7 cellular contexts compared by ENCODE assay signal in the genomic region with DNA sequence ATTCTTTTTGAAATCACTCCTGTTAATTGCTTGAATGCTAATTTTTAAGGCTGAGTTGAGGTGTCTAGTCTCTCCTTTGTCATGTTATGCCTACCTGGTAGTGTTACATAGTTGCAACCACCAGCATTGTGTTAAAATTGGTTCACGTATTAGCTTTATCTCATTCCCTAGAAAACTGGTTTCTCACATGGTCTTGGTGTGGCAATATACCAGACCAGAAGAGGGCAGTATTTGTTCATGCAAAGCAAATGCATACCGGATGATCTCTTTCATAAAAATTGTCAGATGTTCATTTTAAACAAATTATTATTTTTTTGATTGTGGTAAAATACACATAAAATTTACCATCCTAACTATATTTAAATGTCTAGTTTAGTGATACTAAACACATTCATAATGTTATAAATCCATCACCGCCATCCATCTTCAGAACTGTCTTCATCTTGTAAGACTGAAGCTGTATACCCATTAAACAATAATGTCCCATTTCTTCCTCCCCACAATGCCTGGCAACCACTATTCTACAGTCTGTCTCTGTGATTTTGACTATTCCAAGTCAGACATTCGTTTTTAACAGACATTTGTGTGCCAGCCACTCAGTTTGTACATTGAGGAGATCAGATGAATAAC.
DNase-seq lines count a peak whose midpoint lies in the region; ATAC-seq, FAIRE-seq and TF ChIP-seq lines count a peak whose summit lies in the region.

No MANE protein-coding gene starts in this region.

- H2BK20ac ChIP-seq in H1 (ENCODE audit: low read length): no peak overlapping the region

- FAIRE-seq in H1 (lab: Jason Lieb, UNC): peak; percentile 70

- H3K27ac ChIP-seq in DOHH2 (ENCODE audit: low read depth, low read length) (no peak overlapping the region), OCI-LY3 (ENCODE audit: low read length) (no peak overlapping the region), H1 (ENCODE audit: low read depth, low read length) (peak overlapping the region; percentile 8; the same call in 1 of the 2 replicates)

- no peak overlapping the region for H3K56ac ChIP-seq in H1 (replicated peaks; ENCODE audit: insufficient read length, low read depth, low read length)

- H3K9me3 ChIP-seq in DOHH2 (ENCODE audit: control insufficient read depth, insufficient read depth, low read length) (no peaks in the 10 kb centered on the region), OCI-LY3 (ENCODE audit: insufficient read depth, low read length) (no peaks in the 10 kb centered on the region), H1 (ENCODE audit: insufficient read depth in 2 of 2, low read depth in 1 of 2, low read length in 1 of 2) (no peaks in the 10 kb centered on the region), mucosa of descending colon (no peaks in the 10 kb centered on the region)

- H3K27ac Mint-ChIP-seq in activated naive CD8-positive, alpha-beta T cell treated with anti-CD3 and anti-CD28 coated beads, Interleukin-2, amount 50 U/mL, for 24 hours: no peak overlapping the region

- H2BK120ac ChIP-seq in H1 (replicated peaks; ENCODE audit: low read depth, low read length): no peak overlapping the region

- H3K4me3 ChIP-seq in DOHH2 (ENCODE audit: low read length) (no peak overlapping the region), OCI-LY3 (ENCODE audit: low read length) (no peak overlapping the region), H1 (ENCODE audit: extremely low read depth in 1 of 4, insufficient read depth in 2 of 4, low read depth in 3 of 4, low read length in 4 of 4) (no peak overlapping the region), mucosa of descending colon (no peak overlapping the region)

- H3K18ac ChIP-seq in H1 (ENCODE audit: extremely low read depth, low read length): no peak overlapping the region

- peaks cover 16% of the 10 kb centered on the region for H3K36me3 Mint-ChIP-seq in activated naive CD8-positive, alpha-beta T cell treated with anti-CD3 and anti-CD28 coated beads, Interleukin-2, amount 50 U/mL, for 24 hours (ENCODE audit: low read depth)

- H2AK5ac ChIP-seq in H1 (ENCODE audit: low read depth, low read length): no peak overlapping the region

- POLR2A ChIA-PET in H1 (lab: Charles Lee; ENCODE audit: partially characterized antibody): no interaction called here

- H4K20me1 ChIP-seq in DOHH2 (ENCODE audit: control insufficient read depth, insufficient read depth, low read depth, low read length) (no peaks in the 10 kb centered on the region), OCI-LY3 (ENCODE audit: insufficient read depth, low read length) (no peaks in the 10 kb centered on the region), H1 (replicated peaks in 1 of 2; ENCODE audit: control insufficient read depth in 1 of 2, insufficient read depth in 2 of 2, low read length in 2 of 2) (peaks cover 0 to 1% of the 10 kb centered on the region in 2 experiments)

- no peaks in the 10 kb centered on the region for H3K27me3 ChIP-seq in DOHH2 (ENCODE audit: control insufficient read depth, low read length)
- no peaks in the 10 kb centered on the region for H3K27me3 ChIP-seq in OCI-LY3 (ENCODE audit: low read depth, low read length)
- H3K27me3 ChIP-seq in H1 (replicated peaks in 1 of 4; ENCODE audit: control insufficient read depth in 3 of 4, extremely low read depth in 1 of 4, insufficient read depth in 3 of 4, low read length in 3 of 4): no peaks in the 10 kb centered on the region

- H3K27me3 Mint-ChIP-seq in activated naive CD8-positive, alpha-beta T cell treated with anti-CD3 and anti-CD28 coated beads, Interleukin-2, amount 50 U/mL, for 24 hours: no peaks in the 10 kb centered on the region

- H3K9me3 Mint-ChIP-seq in activated naive CD8-positive, alpha-beta T cell treated with anti-CD3 and anti-CD28 coated beads, Interleukin-2, amount 50 U/mL, for 24 hours: no peaks in the 10 kb centered on the region

- H2BK15ac ChIP-seq in H1 (ENCODE audit: low read length): no peak overlapping the region

- peaks cover 19% of the 10 kb centered on the region for H3K4me1 ChIP-seq in DOHH2 (ENCODE audit: control insufficient read depth, low read length)
- no peaks in the 10 kb centered on the region for H3K4me1 ChIP-seq in OCI-LY3 (ENCODE audit: low read length)
- no peaks in the 10 kb centered on the region; a peak in 1 of 7 replicates for H3K4me1 ChIP-seq in H1 (replicated peaks in 1 of 4; ENCODE audit: control insufficient read depth in 3 of 4, insufficient read depth in 4 of 4, low read length in 3 of 4)
- H3K4me1 ChIP-seq in mucosa of descending colon (ENCODE audit: low read depth): no peaks in the 10 kb centered on the region

- H4K91ac ChIP-seq in H1 (replicated peaks; ENCODE audit: insufficient read length, low read length): no peak overlapping the region

- no peak for TF ChIP-seq POLR2A in H1 (IDR thresholded peaks at IDR 0.05; ENCODE audit: control extremely low read depth in 1 of 2, low read depth in 2 of 2, low read length in 2 of 2)

- no peak overlapping the region for H4K8ac ChIP-seq in H1 (ENCODE audit: extremely low read depth, insufficient read depth, low read length)

- H3K36me3 ChIP-seq in DOHH2 (ENCODE audit: control insufficient read depth, low read length): peaks cover 15% of the 10 kb centered on the region
- H3K36me3 ChIP-seq in OCI-LY3 (replicated peaks; ENCODE audit: low read depth, low read length): no peaks in the 10 kb centered on the region
- H3K36me3 ChIP-seq in H1 (ENCODE audit: control insufficient read depth in 2 of 4, insufficient read depth in 4 of 4, low read length in 3 of 4): no peaks in the 10 kb centered on the region
- H3K36me3 ChIP-seq in mucosa of descending colon (ENCODE audit: low read depth): no peaks in the 10 kb centered on the region

- no peak overlapping the region for H3K4me3 Mint-ChIP-seq in activated naive CD8-positive, alpha-beta T cell treated with anti-CD3 and anti-CD28 coated beads, Interleukin-2, amount 50 U/mL, for 24 hours

- intact Hi-C loops in mucosa of descending colon (cut with DNase I, micrococcal nuclease): no loop called here

- H3K79me1 ChIP-seq in H1 (ENCODE audit: low read depth, low read length): no peaks in the 10 kb centered on the region

- no peaks in the 10 kb centered on the region for H3K4me1 Mint-ChIP-seq in activated naive CD8-positive, alpha-beta T cell treated with anti-CD3 and anti-CD28 coated beads, Interleukin-2, amount 50 U/mL, for 24 hours

- ATAC-seq in mucosa of descending colon: peak; percentile 39
- no peak for ATAC-seq in activated naive CD8-positive, alpha-beta T cell treated with anti-CD3 and anti-CD28 coated beads, Interleukin-2, amount 50 U/mL, for 24 hours
- ATAC-seq in GM19023 (IDR thresholded peaks at IDR 0.05; ENCODE audit: unreplicated experiment): no peak

- H3K23me2 ChIP-seq in H1 (ENCODE audit: low read depth, low read length): 0 out of 2 replicates have a peak, but pooled peaks cover 3% of the 10 kb centered on the region

- TF ChIP-seq CTCF in DOHH2 (IDR thresholded peaks at IDR 0.05; ENCODE audit: low read depth, low read length, poor library complexity, severe bottlenecking): peak; percentile 74
- peak; percentile 91 for TF ChIP-seq CTCF in OCI-LY3 (IDR thresholded peaks at IDR 0.05; ENCODE audit: low read depth, low read length)
- peak in 2 of 3 experiments; percentile 67 to 75; a peak in 3 of 4 replicates for TF ChIP-seq CTCF in H1 (IDR thresholded peaks at IDR 0.05; ENCODE audit: control extremely low read depth in 1 of 3, insufficient read depth in 1 of 3, low read depth in 1 of 3, low read length in 3 of 3)
- TF ChIP-seq CTCF in mucosa of descending colon (IDR thresholded peaks at IDR 0.05): peak; percentile 44

- H2BK12ac ChIP-seq in H1 (ENCODE audit: low read depth, low read length): no peak overlapping the region

- H4K5ac ChIP-seq in H1 (ENCODE audit: insufficient read length, low read depth, low read length): no peak overlapping the region

- CTCF ChIA-PET in H1 (lab: Charles Lee; ENCODE audit: partially characterized antibody): interaction anchor here (0.5 to 3.6 kb wide), 36 partner anchors 11 to 1508 kb away, joined by 3 to 22 read pairs (median 6); a partner anchor contains a TSS

- H3K9me2 ChIP-seq in DOHH2 (replicated peaks; ENCODE audit: control insufficient read depth, low read length): no peaks in the 10 kb centered on the region

- H3K9ac ChIP-seq in OCI-LY3 (ENCODE audit: low read length) (no peak overlapping the region), H1 (replicated peaks in 1 of 4; ENCODE audit: extremely low read depth in 1 of 4, low read depth in 3 of 4, low read length in 3 of 4) (no peak overlapping the region)

- DNase-seq in HT1080 (ENCODE audit: low read depth): peak; percentile 12
- DNase-seq in H1 (ENCODE audit: low read depth in 1 of 2, low spot score in 2 of 2): no peak
- DNase-seq in mucosa of descending colon: peak in 1 of 3 donors; percentile 49
- DNase-seq in activated naive CD8-positive, alpha-beta T cell treated with anti-CD3 and anti-CD28 coated beads, Interleukin-2, amount 50 U/mL, for 24 hours: no peak

- no peak overlapping the region for H3K23ac ChIP-seq in H1 (ENCODE audit: insufficient read length)

- H3K79me2 ChIP-seq in DOHH2 (ENCODE audit: control insufficient read depth, low read length) (no peaks in the 10 kb centered on the region), OCI-LY3 (ENCODE audit: low read length) (no peaks in the 10 kb centered on the region), H1 (ENCODE audit: control insufficient read depth in 1 of 2, insufficient read depth in 2 of 2, low read length in 2 of 2) (no peaks in the 10 kb centered on the region)

- H3K4me2 ChIP-seq in DOHH2 (ENCODE audit: low read length): no peak overlapping the region
- H3K4me2 ChIP-seq in OCI-LY3 (ENCODE audit: low read length): no peak overlapping the region
- H3K4me2 ChIP-seq in H1 (ENCODE audit: insufficient read depth in 1 of 2, low read depth in 2 of 2, low read length in 2 of 2): no peak overlapping the region

- H3K4ac ChIP-seq in H1 (replicated peaks; ENCODE audit: insufficient read length, low read depth, low read length): no peak overlapping the region

- H2AFZ ChIP-seq in OCI-LY3 (ENCODE audit: low read depth, low read length) (no peak overlapping the region), H1 (ENCODE audit: low read length) (no peak overlapping the region)

- no peak overlapping the region for H3K14ac ChIP-seq in H1 (ENCODE audit: insufficient read length)

- no peaks in the 10 kb centered on the region for H3F3A ChIP-seq in DOHH2 (ENCODE audit: control insufficient read depth, insufficient read depth)

- 65% methylated on average over 4 of the region's 4 CpGs; no CpG with 5 or more reads in 1 of the 2 experiments for WGBS in H1 (ENCODE audit: extremely low coverage in 1 of 2, insufficient coverage in 1 of 2, insufficient read length in 1 of 2, insufficient replicate concordance in 2 of 2, low coverage in 1 of 2, low lambda C conversion rate in 2 of 2, missing lambda C conversion rate in 1 of 2), 2 experiments

- no peak for TF ChIP-seq EP300 in H1 (IDR thresholded peaks at IDR 0.05; ENCODE audit: borderline replicate concordance in 1 of 2, low read depth in 2 of 2, low read length in 2 of 2)

- no peak overlapping the region for H2BK5ac ChIP-seq in H1 (ENCODE audit: low read depth, low read length)

- peak; percentile 82 to 86 for TF ChIP-seq RAD21 in H1 (IDR thresholded peaks at IDR 0.05 in 1 of 2, conservative IDR thresholded peaks at IDR 0.05 in 1 of 2; ENCODE audit: low read depth in 2 of 2, low read length in 2 of 2)

TF ChIP-seq in H1, 55 proteins besides CTCF, POLR2A, EP300 and RAD21 (continues in another document):
- TF ChIP-seq SIX5 (IDR thresholded peaks at IDR 0.05; ENCODE audit: low read depth, low read length): no peak
- no peak for TF ChIP-seq ASH2L (IDR thresholded peaks at IDR 0.05; ENCODE audit: low read length)
